In genomic region chr5:104096451-104096850, GRCh38 we compare ENCODE assay signal across 19 cellular contexts.
DNase-seq lines count a peak whose midpoint lies in the region; FAIRE-seq and TF ChIP-seq lines count a peak whose summit lies in the region.
"Had no signal": no experiment of that assay in that cellular context is flagged by ENCODE, and none has a peak within 500 bp of the region (broad histone marks: within the 10 kb centered on the region; RNA-seq: fewer than 3 reads in every experiment).

No MANE protein-coding gene starts in this region.

- H3K27ac Mint-ChIP-seq in endodermal cell: peak overlapping the region; percentile 10
- H3K27ac Mint-ChIP-seq: CD4-positive, alpha-beta T cell; HFFc6 had no signal

- H3K4me1 ChIP-seq in endodermal cell (ENCODE audit: control insufficient read depth, insufficient read depth, low read length): no peaks in the 10 kb centered on the region
- no peaks in the 10 kb centered on the region for H3K4me1 ChIP-seq in esophagus muscularis mucosa
- H3K4me1 ChIP-seq: A549 had no signal

- no peak for TF ChIP-seq EP300 in esophagus muscularis mucosa (IDR thresholded peaks at IDR 0.05)

- H3K4me3 Mint-ChIP-seq in endodermal cell: no peak overlapping the region
- H3K4me3 Mint-ChIP-seq: CD4-positive, alpha-beta T cell; HFFc6 had no signal

- H3K9me3 ChIP-seq in endodermal cell (ENCODE audit: control insufficient read depth, low read length): peaks cover 6% of the 10 kb centered on the region
- no peaks in the 10 kb centered on the region for H3K9me3 ChIP-seq in esophagus muscularis mucosa
- H3K9me3 ChIP-seq: A549 had no signal

- no peaks in the 10 kb centered on the region for H3K27me3 Mint-ChIP-seq in endodermal cell (ENCODE audit: insufficient read depth)
- H3K27me3 Mint-ChIP-seq: CD4-positive, alpha-beta T cell had no signal

- H3K27ac ChIP-seq in endodermal cell (ENCODE audit: low read depth, low read length) (no peak overlapping the region), esophagus muscularis mucosa (replicated peaks in 1 of 4) (no peak overlapping the region)
- H3K27ac ChIP-seq: A549, C4-2B, GM23248 had no signal

- no peak overlapping the region for H3K9ac ChIP-seq in endodermal cell (ENCODE audit: extremely low read depth, low read length, poor library complexity, severe bottlenecking)
- H3K9ac ChIP-seq: GM23248 had no signal

- TF ChIP-seq CTCF in endodermal cell (conservative IDR thresholded peaks at IDR 0.05): no peak
- TF ChIP-seq CTCF in esophagus muscularis mucosa (IDR thresholded peaks at IDR 0.05): no peak

- H3K36me3 ChIP-seq in endodermal cell (ENCODE audit: control insufficient read depth, insufficient read depth, low read length): no peaks in the 10 kb centered on the region
- no peaks in the 10 kb centered on the region for H3K36me3 ChIP-seq in esophagus muscularis mucosa

- H3K4me1 Mint-ChIP-seq in endodermal cell: no peaks in the 10 kb centered on the region

- intact Hi-C loops in esophagus muscularis mucosa (cut with DNase I): no loop called here

- DNase-seq in A172 (ENCODE audit: low spot score) (peak; percentile 81), COR-L47 (lab: John Stamatoyannopoulos, UW) (peak; percentile 13), M059J (ENCODE audit: low read depth) (peak; percentile 1), endodermal cell (no peak), GM12892 (ENCODE audit: insufficient read length) (no peak), esophagus muscularis mucosa (ENCODE audit: extremely low spot score) (no peak), glomerular visceral epithelial cell (ENCODE audit: extremely low spot score) (no peak)
- DNase-seq: CD4-positive, alpha-beta T cell; DMS79 treated with DMSO at 0.1 percent for 48 hours; EL; GM23248; HCEC 1CT; HFFc6; IMR-90 had no signal

- H3K4me3 ChIP-seq in endodermal cell (ENCODE audit: low read length) (no peak overlapping the region), esophagus muscularis mucosa (no peak overlapping the region)
- H3K4me3 ChIP-seq: A549, GM12878, GM23248 had no signal

- H3K36me3 Mint-ChIP-seq in endodermal cell (ENCODE audit: low read depth): peaks cover 9% of the 10 kb centered on the region

- TF ChIP-seq POLR2A in GM12892 (IDR thresholded peaks at IDR 0.05; ENCODE audit: low read depth, low read length) (no peak), esophagus muscularis mucosa (IDR thresholded peaks at IDR 0.05; ENCODE audit: low read depth) (no peak)

- peaks cover 28% of the 10 kb centered on the region for H3K9me3 Mint-ChIP-seq in endodermal cell

- no peak for FAIRE-seq in GM12892 (lab: Jason Lieb, UNC)
- FAIRE-seq: A549, GM12878, H54, HTR-8/SVneo had no signal

- H3K27me3 ChIP-seq in endodermal cell (ENCODE audit: control insufficient read depth, insufficient read depth, low read length, poor library complexity, severe bottlenecking) (no peaks in the 10 kb centered on the region), esophagus muscularis mucosa (no peaks in the 10 kb centered on the region)

- 95 to 100% methylated on average over 1 to 3 of the region's 5 CpGs for WGBS in endodermal cell (ENCODE audit: insufficient coverage in 1 of 2, insufficient read length in 1 of 2), 2 experiments
- WGBS in esophagus muscularis mucosa: 92% methylated on average over 5 of the region's 5 CpGs

Comparison
In these comparisons a context has a peak if more than half of its experiments do, and no peak if none do; other contexts are left out.
1. DNase-seq: peak in A172 (single experiment), COR-L47 (single experiment) and M059J (single experiment); none in endodermal cell (single experiment), GM12892 (single experiment), esophagus muscularis mucosa (single experiment) and glomerular visceral epithelial cell (single experiment).